8 cellular contexts compared by ENCODE assay signal in genomic region chr12:132489602-132490239, GRCh38. TPM values are rescaled to one million over a fixed set of nuclear protein-coding genes. Genes with fewer than 3 reads are reported as not detected.
DNase-seq lines count a peak whose midpoint lies in the region; TF ChIP-seq lines count a peak whose summit lies in the region.

TSS of gene FBRSL1 (plus strand) at chr12:132490151.

- H3K27ac ChIP-seq in HEK293 (ENCODE audit: extremely low read depth, low read depth, low read length) (peak within 1 kb of the TSS; percentile 45; the same call in 1 of the 2 replicates), SK-N-MC (no peak within 1 kb of the TSS), subcutaneous abdominal adipose tissue (ENCODE audit: low read depth, low read length) (peak within 1 kb of the TSS; percentile 23)

- H3K9me3 ChIP-seq in HEK293 (ENCODE audit: control insufficient read depth, insufficient read depth, low read depth, low read length), result no peaks in the 10 kb centered on the region
- no peaks in the 10 kb centered on the region for H3K9me3 ChIP-seq in SK-N-MC (ENCODE audit: low read depth, low read length)
- H3K9me3 ChIP-seq in subcutaneous abdominal adipose tissue (ENCODE audit: control insufficient read depth in 5 of 5, low read length in 5 of 5), result peaks cover 0 to 3% (median 0%) of the 10 kb centered on the region in 5 donors

- H3K27me3 Mint-ChIP-seq in activated naive CD4-positive, alpha-beta T cell treated with anti-CD3 and anti-CD28 coated beads for 36 hours (ENCODE audit: low read depth), result no peaks in the 10 kb centered on the region

- H3K4me1 Mint-ChIP-seq in activated naive CD4-positive, alpha-beta T cell treated with anti-CD3 and anti-CD28 coated beads for 36 hours (ENCODE audit: low read depth), result peaks cover 57% of the 10 kb centered on the region

- H3K27me3 ChIP-seq in subcutaneous abdominal adipose tissue (ENCODE audit: control insufficient read depth in 5 of 5, insufficient read depth in 4 of 5, low read length in 5 of 5), result peaks cover 0 to under 1% (median 0%) of the 10 kb centered on the region in 5 donors

- POLR2A ChIA-PET in HEK293 (lab: Yijun Ruan, JAX), result no interaction called here

- CTCF ChIA-PET in HEK293 (lab: Yijun Ruan, JAX), result no interaction called here
- CTCF ChIA-PET in activated naive CD4-positive, alpha-beta T cell treated with anti-CD3 and anti-CD28 coated beads for 36 hours (lab: Charles Lee), result no interaction called here

- H3K36me3 Mint-ChIP-seq in activated naive CD4-positive, alpha-beta T cell treated with anti-CD3 and anti-CD28 coated beads for 36 hours (ENCODE audit: low read depth), result no peaks in the 10 kb centered on the region

- peak within 1 kb of the TSS; percentile 79 for H3K4me3 Mint-ChIP-seq in activated naive CD4-positive, alpha-beta T cell treated with anti-CD3 and anti-CD28 coated beads for 36 hours

- intact Hi-C loops in activated naive CD4-positive, alpha-beta T cell treated with anti-CD3 and anti-CD28 coated beads for 36 hours (cut with micrococcal nuclease), result loop anchor here (1.0 to 5.0 kb wide), 3 partner anchors 44 to 273 kb away; partner anchors contain the start of genes ANKLE2 and GALNT9

- DNase-seq in ELR (ENCODE audit: low read depth), result peak; percentile 87
- DNase-seq in MV-4-11 (lab: John Stamatoyannopoulos, UW), result peak; percentile 70
- DNase-seq in SK-N-MC (ENCODE audit: low read depth, low spot score), result no peak
- peak; percentile 93 for DNase-seq in activated naive CD4-positive, alpha-beta T cell treated with anti-CD3 and anti-CD28 coated beads for 36 hours
- peak; percentile 99 for DNase-seq in germinal center (ENCODE audit: low spot score)
- DNase-seq in non-pigmented ciliary epithelial cell (ENCODE audit: low read depth), result peak; percentile 15

- H3K36me3 ChIP-seq in HEK293 (ENCODE audit: control insufficient read depth in 2 of 2, insufficient read depth in 1 of 2, low read length in 2 of 2), result peaks cover 0 to 17% of the 10 kb centered on the region in 2 experiments; a peak in 1 of 3 replicates
- no peaks in the 10 kb centered on the region for H3K36me3 ChIP-seq in SK-N-MC (ENCODE audit: insufficient read depth, low read length)
- peaks cover 0 to 5% (median 0%) of the 10 kb centered on the region in 5 donors for H3K36me3 ChIP-seq in subcutaneous abdominal adipose tissue (ENCODE audit: control insufficient read depth in 5 of 5, insufficient read depth in 5 of 5, low read length in 5 of 5)

- no peak for TF ChIP-seq CTCF in HEK293 (tag by site-specific recombination; IDR thresholded peaks at IDR 0.05)

- H3K4me3 ChIP-seq in HEK293 (ENCODE audit: low read depth, low read length) (peak within 1 kb of the TSS; percentile 71), SK-N-MC (peak within 1 kb of the TSS; percentile 84), subcutaneous abdominal adipose tissue (ENCODE audit: low read depth in 1 of 5, low read length in 5 of 5) (peak within 1 kb of the TSS; percentile 68 to 84 (median 76))

- peak within 1 kb of the TSS; percentile 73 for H3K27ac Mint-ChIP-seq in activated naive CD4-positive, alpha-beta T cell treated with anti-CD3 and anti-CD28 coated beads for 36 hours

- H3K9ac ChIP-seq in SK-N-MC (ENCODE audit: insufficient read length), result peak within 1 kb of the TSS; percentile 74
- H3K9ac ChIP-seq in subcutaneous abdominal adipose tissue (ENCODE audit: low read length in 5 of 5), result peak within 1 kb of the TSS in 4 of 5 donors; percentile 70 to 84 (median 74)

- H3K4me1 ChIP-seq in HEK293 (ENCODE audit: control insufficient read depth, insufficient read depth, low read length) (peaks cover 3% of the 10 kb centered on the region; the same call in 1 of the 2 replicates), subcutaneous abdominal adipose tissue (ENCODE audit: control insufficient read depth in 5 of 5, insufficient read depth in 5 of 5, low read length in 5 of 5) (peaks cover 12 to 56% (median 52%) of the 10 kb centered on the region in 5 donors)

- H3K9me3 Mint-ChIP-seq in activated naive CD4-positive, alpha-beta T cell treated with anti-CD3 and anti-CD28 coated beads for 36 hours, result no peaks in the 10 kb centered on the region

TF ChIP-seq in HEK293, 187 proteins besides CTCF, POLR2A, EP300 and RAD21:
- TF ChIP-seq KLF10 (tag by site-specific recombination; IDR thresholded peaks at IDR 0.05) (0 out of 2 replicates have a peak, but pooled peaks have one; percentile 56), ZBTB26 (tag by site-specific recombination; optimal IDR thresholded peaks at IDR 0.05) (peak; percentile 32), ZBTB8A (tag by site-specific recombination; IDR thresholded peaks at IDR 0.05) (0 out of 2 replicates have a peak, but pooled peaks have one; percentile 36), ZFHX2 (tag by site-specific recombination; conservative IDR thresholded peaks at IDR 0.05) (0 out of 2 replicates have a peak, but pooled peaks have one; percentile 20), GLIS1 (tag by site-specific recombination; IDR thresholded peaks at IDR 0.05) (peak; percentile 75), KLF9 (tag by site-specific recombination; IDR thresholded peaks at IDR 0.05; ENCODE audit: low read depth) (peak; percentile 34; the same call in 1 of the 2 replicates), ZNF280C (tag by site-specific recombination; IDR thresholded peaks at IDR 0.05) (no peak), KLF1 (tag by site-specific recombination; IDR thresholded peaks at IDR 0.05) (peak; percentile 46; the same call in 1 of the 2 replicates), ZIC2 (tag by site-specific recombination; IDR thresholded peaks at IDR 0.05) (peak; percentile 43), SCRT1 (tag by site-specific recombination; IDR thresholded peaks at IDR 0.05; ENCODE audit: borderline replicate concordance) (no peak)
TF ChIP-seq in HEK293: peak in this region for 8.

RNA-seq across cellular contexts. Expression of gene FBRSL1, which starts in this region (rescaled TPM):
- total RNA-seq in activated naive CD4-positive, alpha-beta T cell treated with anti-CD3 and anti-CD28 coated beads for 36 hours, result 10 to 100 TPM; 35.1 to 36.3 TPM
